ENCODE assay signal across 8 cellular contexts in the genomic region with DNA sequence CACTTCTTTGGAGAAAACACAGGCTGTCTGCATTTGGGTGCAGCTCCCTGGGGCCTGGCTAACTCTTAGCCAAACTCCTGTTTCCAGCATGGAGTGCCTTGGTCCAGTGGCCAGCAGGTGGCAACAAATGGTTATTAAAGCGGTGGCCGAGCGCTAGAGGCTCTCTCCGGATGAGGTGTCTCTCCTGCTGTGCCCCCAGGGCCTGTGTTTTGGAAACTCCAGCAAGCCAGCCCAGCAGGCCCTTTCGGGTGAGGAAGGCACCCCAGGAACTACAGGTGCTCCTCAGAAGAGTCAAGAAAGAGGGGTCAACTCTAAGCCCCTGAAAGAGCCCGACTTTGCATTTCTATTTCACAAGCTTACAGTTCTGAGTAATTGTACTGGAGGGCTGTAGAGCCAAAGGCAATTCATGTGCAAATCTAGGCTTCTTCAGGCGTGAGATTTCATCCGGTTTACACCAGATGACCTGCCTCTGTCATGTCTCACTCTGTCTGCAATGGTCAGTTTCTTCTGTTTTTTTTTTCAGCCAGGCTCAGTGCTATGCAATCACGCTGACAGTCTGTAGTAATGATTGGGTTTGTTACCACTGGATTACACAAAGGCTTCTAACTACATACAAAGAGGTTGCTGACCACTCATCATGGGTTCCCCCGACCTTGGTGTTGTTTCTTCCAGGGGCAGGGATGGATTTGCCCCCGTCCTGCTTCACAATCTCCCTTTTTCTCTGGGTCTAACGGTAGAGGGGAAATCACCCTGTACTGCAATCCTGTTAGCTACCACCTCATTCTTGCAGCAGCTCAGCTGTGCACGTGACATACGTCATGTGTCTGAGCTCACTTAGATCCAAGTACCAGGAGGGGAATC. TPM values are rescaled to one million over a fixed set of nuclear protein-coding genes. Genes with fewer than 3 reads are reported as not detected.
DNase-seq lines count a peak whose midpoint lies in the region; ATAC-seq and TF ChIP-seq lines count a peak whose summit lies in the region.

No MANE protein-coding gene starts in this region.

- DNase-seq in SKM-1 treated with dmso at 0.1 percent for 144 hours (lab: John Stamatoyannopoulos, UW; ENCODE audit: unreplicated experiment) (peak; percentile 39), SKM-1 (lab: John Stamatoyannopoulos, UW; ENCODE audit: unreplicated experiment) (no peak), NCI-H2107 treated with DMSO at 0.1 percent for 48 hours (lab: John Stamatoyannopoulos, UW; ENCODE audit: unreplicated experiment) (peak; percentile 8), esophagus muscularis mucosa (ENCODE audit: extremely low spot score) (peak; percentile 95), mucosa of gallbladder (ENCODE audit: low spot score) (peak; percentile 79), tibial nerve (ENCODE audit: low spot score in 2 of 2) (peak; percentile 62 to 78)
- DNase-seq in activated CD4-positive, alpha-beta T cell treated with anti-CD3 and anti-CD28 coated beads, Interleukin-2, amount 50 U/mL, for 48 hours: peak; percentile 65 to 75

- H3K9me3 ChIP-seq in esophagus muscularis mucosa (no peaks in the 10 kb centered on the region), tibial nerve (no peaks in the 10 kb centered on the region)

- TF ChIP-seq CTCF in esophagus muscularis mucosa (IDR thresholded peaks at IDR 0.05) (peak; percentile 83 to 90 (median 87)), tibial nerve (IDR thresholded peaks at IDR 0.05) (peak; percentile 68 to 89 (median 80))

- ATAC-seq in HG02870 (IDR thresholded peaks at IDR 0.05; ENCODE audit: unreplicated experiment): peak; percentile 67

- TF ChIP-seq POLR2A in esophagus muscularis mucosa (IDR thresholded peaks at IDR 0.05; ENCODE audit: low read depth) (no peak), tibial nerve (IDR thresholded peaks at IDR 0.05) (no peak)

- H3K4me1 ChIP-seq in esophagus muscularis mucosa (peaks cover 7 to 32% (median 25%) of the 10 kb centered on the region in 4 donors), tibial nerve (peaks cover 0 to 15% (median 7%) of the 10 kb centered on the region in 4 donors)

- 50% methylated on average over 10 of the region's 14 CpGs for WGBS in esophagus muscularis mucosa
- WGBS in tibial nerve, 2 donors: 27 to 29% methylated on average over 14 of the region's 14 CpGs

- H3K27ac ChIP-seq in esophagus muscularis mucosa (replicated peaks in 1 of 4): peak overlapping the region; percentile 16 to 62 (median 55)
- H3K27ac ChIP-seq in tibial nerve: peak overlapping the region in 1 of 4 donors; percentile 82

- H3K27me3 ChIP-seq in esophagus muscularis mucosa: no peaks in the 10 kb centered on the region
- H3K27me3 ChIP-seq in tibial nerve: no peaks in the 10 kb centered on the region

- TF ChIP-seq EP300 in esophagus muscularis mucosa (IDR thresholded peaks at IDR 0.05): no peak
- TF ChIP-seq EP300 in tibial nerve (IDR thresholded peaks at IDR 0.05): no peak

- H3K4me3 ChIP-seq in esophagus muscularis mucosa: no peak overlapping the region
- peak overlapping the region in 2 of 4 donors; percentile 17 to 27 for H3K4me3 ChIP-seq in tibial nerve

- H3K36me3 ChIP-seq in esophagus muscularis mucosa (no peaks in the 10 kb centered on the region), tibial nerve (no peaks in the 10 kb centered on the region)

- intact Hi-C loops in esophagus muscularis mucosa (cut with DNase I): loop anchor here (2.0 kb wide), 1 partner anchor 219 kb away; no protein-coding TSS in a partner anchor

RNA-seq across cellular contexts. Expression of a gene that starts 7.6 kb away (rescaled TPM):
- total RNA-seq in esophagus muscularis mucosa (not detected), mucosa of gallbladder (not detected), tibial nerve (not detected)
